In the genomic region with DNA sequence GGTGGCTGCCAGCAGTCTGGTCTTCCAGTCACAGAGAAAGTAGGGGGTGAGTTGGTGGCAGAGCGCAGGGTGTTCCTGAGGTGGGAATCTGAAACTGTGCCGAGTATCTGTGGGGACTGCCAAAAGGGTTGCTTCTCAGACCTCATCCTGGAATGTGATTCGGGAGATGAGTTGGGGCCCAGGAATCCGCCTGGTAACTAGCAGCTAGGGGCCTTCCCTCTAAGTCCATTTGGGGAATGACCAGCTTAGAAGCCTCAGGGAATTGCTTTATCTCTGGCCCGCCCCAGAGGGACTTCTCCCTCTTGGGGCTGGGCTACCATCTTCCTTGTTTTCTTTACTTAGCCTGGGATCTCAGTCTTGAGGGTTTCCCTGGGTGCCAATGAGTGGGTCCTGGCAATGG, we compare ENCODE assay signal across 1 cellular context.
TF ChIP-seq lines count a peak whose summit lies in the region.

No MANE protein-coding gene starts in this region.

TF ChIP-seq in IMR-90, 13 proteins besides CTCF, POLR2A, EP300 and RAD21:
- TF ChIP-seq RFX5 (IDR thresholded peaks at IDR 0.05; ENCODE audit: low read depth, low read length), result no peak
- TF ChIP-seq CHD1 (IDR thresholded peaks at IDR 0.05; ENCODE audit: low read depth, low read length), result no peak
- TF ChIP-seq SMC3 (IDR thresholded peaks at IDR 0.05; ENCODE audit: low read depth, low read length), result no peak
- no peak for TF ChIP-seq RCOR1 (IDR thresholded peaks at IDR 0.05; ENCODE audit: insufficient replicate concordance, low read length)
- no peak for TF ChIP-seq CEBPB (IDR thresholded peaks at IDR 0.05; ENCODE audit: low read depth, low read length)
- no peak for TF ChIP-seq ELK1 (IDR thresholded peaks at IDR 0.05; ENCODE audit: borderline replicate concordance, low read depth, low read length)
- TF ChIP-seq MAZ (IDR thresholded peaks at IDR 0.05; ENCODE audit: borderline replicate concordance, low read depth, low read length), result no peak
- TF ChIP-seq NFE2L2 (IDR thresholded peaks at IDR 0.05; ENCODE audit: low read depth, low read length), result no peak
